ENCODE assay signal across 26 cellular contexts in the genomic region with DNA sequence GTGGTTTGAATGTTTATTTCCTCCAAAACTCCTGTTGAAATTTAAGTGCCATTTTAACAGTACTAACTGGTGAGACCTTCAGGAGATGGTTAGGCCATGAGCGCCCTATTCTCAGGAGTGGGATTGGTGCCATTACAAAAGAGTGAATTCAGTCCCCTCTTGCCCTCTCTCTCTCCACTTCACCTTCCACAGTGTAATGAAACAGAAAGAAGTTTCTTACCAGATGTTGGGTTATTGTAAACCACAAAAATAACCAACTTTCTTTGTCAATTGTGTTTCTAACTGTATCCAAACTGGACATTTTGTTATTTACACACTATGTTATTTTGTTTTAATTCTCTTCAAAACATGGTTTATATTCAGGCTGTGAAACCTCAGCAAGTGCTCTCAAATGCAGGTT.
"Had no signal": no experiment of that assay in that cellular context is flagged by ENCODE, and none has a peak within 500 bp of the region (broad histone marks: within the 10 kb centered on the region; RNA-seq: fewer than 3 reads in every experiment).

No MANE protein-coding gene starts in this region.

- H3K4me1 ChIP-seq: SJSA1 had no signal

- H3K4me3 ChIP-seq: K562, SJSA1, SK-N-MC had no signal

- H3K27me3 ChIP-seq: SJSA1 had no signal

- H3K4me2 ChIP-seq: KMS-11 had no signal

- ATAC-seq: K562, T-cell had no signal

- DNase-seq: Kasumi-1; NCI-H1092; NCI-H1105 treated with DMSO at 0.1 percent for 48 hours; NCI-H1417 treated with DMSO at 0.1 percent for 48 hours; NCI-H146; NCI-H1694 treated with DMSO at 0.1 percent for 48 hours; NCI-H1930; NCI-H2081; NCI-H2107; NCI-H446; NCI-H510A; NCI-H524 treated with DMSO at 0.1 percent for 48 hours; NCI-H69; NCI-H774; NK-92 treated with Interleukin-12 subunit alpha and Interleukin-12 subunit beta, amount 100 ng/mL, for 24 hours; Right ventricle myocardium superior; RPMI8226; SIG-M5; SW 1271; T-cell had no signal

- H3K9ac ChIP-seq: KMS-11 had no signal

- FAIRE-seq: HTR-8/SVneo, K562 had no signal

- H3K9me3 ChIP-seq: SJSA1 had no signal

- H3K36me3 ChIP-seq: SJSA1 had no signal

- H3K27ac ChIP-seq: HL-60, KMS-11, SJSA1, SK-N-MC had no signal
